3 cellular contexts compared by ENCODE assay signal in the genomic region with DNA sequence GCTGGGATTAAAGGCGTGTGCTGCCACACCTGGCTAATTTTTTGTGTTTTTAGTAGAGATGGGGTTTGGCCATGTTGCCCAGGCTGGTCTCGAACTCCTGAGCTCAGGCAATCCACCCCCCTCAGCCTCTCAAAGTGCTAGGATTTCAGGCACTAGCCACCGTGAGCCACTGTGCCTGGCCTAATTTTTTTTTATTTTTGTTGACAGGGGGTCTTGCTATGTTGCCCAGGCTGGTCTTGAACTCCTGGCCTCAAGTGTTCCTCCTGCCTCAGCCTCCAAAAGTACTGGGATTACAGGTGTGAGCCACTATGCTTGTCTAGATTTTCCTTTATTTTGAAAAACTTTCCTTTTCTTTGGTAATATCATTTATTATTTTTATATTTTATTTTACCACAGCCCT. TPM values are rescaled to one million over a fixed set of nuclear protein-coding genes. Genes with fewer than 3 reads are reported as not detected.
"Had no signal": no experiment of that assay in that cellular context is flagged by ENCODE, and none has a peak within 500 bp of the region (broad histone marks: within the 10 kb centered on the region; RNA-seq: fewer than 3 reads in every experiment).

No MANE protein-coding gene starts in this region.

RNA-seq across cellular contexts. Expression of a gene that starts 35.7 kb away (rescaled TPM):
- total RNA-seq: dermis blood vessel endothelial cell, occipital lobe, vagina had no signal
